24 cellular contexts compared by ENCODE assay signal in the genomic region with DNA sequence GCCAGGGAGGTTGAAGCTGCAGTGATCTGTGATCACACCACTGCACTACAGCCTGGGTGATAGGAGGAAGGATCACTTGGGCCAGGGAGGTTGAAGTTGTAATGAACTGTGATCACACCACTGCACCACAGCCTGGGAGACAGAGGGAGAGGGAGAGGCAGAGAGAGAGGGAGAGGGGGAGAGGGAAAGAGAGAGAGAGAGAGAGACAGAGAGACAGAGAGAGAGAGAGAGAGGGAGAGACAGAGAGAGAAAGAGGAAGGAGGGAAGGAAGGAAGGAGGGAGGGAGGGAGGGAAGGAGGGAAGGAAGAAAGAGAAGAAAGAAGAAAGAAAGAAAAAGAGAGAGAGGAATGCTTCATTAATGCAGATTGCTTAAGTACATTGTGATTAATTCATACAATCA. TPM values are rescaled to one million over a fixed set of nuclear protein-coding genes. Genes with fewer than 3 reads are reported as not detected.
A peak's percentile ranks its signal among the peaks of the same experiment; 100 is the strongest.
DNase-seq lines count a peak whose midpoint lies in the region; ATAC-seq and TF ChIP-seq lines count a peak whose summit lies in the region.
"Had no signal": no experiment of that assay in that cellular context is flagged by ENCODE, and none has a peak within 500 bp of the region (broad histone marks: within the 10 kb centered on the region; RNA-seq: fewer than 3 reads in every experiment).

No MANE protein-coding gene starts in this region.

- no peaks in the 10 kb centered on the region for H3K79me2 ChIP-seq in hepatocyte

- no peak overlapping the region for H3K4me3 ChIP-seq in HEK293 (ENCODE audit: low read depth, low read length)
- H3K4me3 ChIP-seq in Panc1 (ENCODE audit: low read depth in 2 of 2, low read length in 2 of 2): no peak overlapping the region
- no peak overlapping the region for H3K4me3 ChIP-seq in hepatocyte
- H3K4me3 ChIP-seq: GM12878, SJCRH30 had no signal

- in situ Hi-C loops in Panc1 (cut with HindIII; ENCODE audit: low pct_unique_long_range_greater_than_20kb, low sequenced_read_pairs): no loop called here

- CTCF ChIA-PET in HEK293 (lab: Yijun Ruan, JAX): no interaction called here
- CTCF ChIA-PET in Panc1 (lab: Charles Lee): no interaction called here

- H3K27me3 ChIP-seq in Panc1 (ENCODE audit: control insufficient read depth, insufficient read depth, low read length) (no peaks in the 10 kb centered on the region), hepatocyte (no peaks in the 10 kb centered on the region)
- H3K27me3 ChIP-seq: SJCRH30 had no signal

- peak overlapping the region; percentile 48 for H3K4me2 ChIP-seq in hepatocyte
- H3K4me2 ChIP-seq: KMS-11 had no signal

- intact Hi-C loops in Panc1 (cut with micrococcal nuclease; ENCODE audit: unreplicated experiment): no loop called here

- TF ChIP-seq CTCF in HEK293 (tag by site-specific recombination; IDR thresholded peaks at IDR 0.05) (no peak), Panc1 (IDR thresholded peaks at IDR 0.05) (no peak), hepatocyte (IDR thresholded peaks at IDR 0.05; ENCODE audit: poor library complexity) (no peak)

- ATAC-seq in Panc1 (no peak), GM18868 (IDR thresholded peaks at IDR 0.05; ENCODE audit: unreplicated experiment) (no peak), GM19351 (IDR thresholded peaks at IDR 0.05; ENCODE audit: unreplicated experiment) (no peak)
- ATAC-seq: CD8-positive, alpha-beta T cell; GM12878 had no signal

- H3K9me3 ChIP-seq in HEK293 (ENCODE audit: control insufficient read depth, insufficient read depth, low read depth, low read length) (no peaks in the 10 kb centered on the region), Panc1 (ENCODE audit: control insufficient read depth, insufficient read depth, low read depth, low read length) (no peaks in the 10 kb centered on the region), hepatocyte (ENCODE audit: low read depth) (no peaks in the 10 kb centered on the region)
- H3K9me3 ChIP-seq: Caco-2, SJCRH30 had no signal

- peak overlapping the region; percentile 20 for H2AFZ ChIP-seq in hepatocyte

- H3K36me3 ChIP-seq in HEK293 (ENCODE audit: control insufficient read depth in 2 of 2, insufficient read depth in 1 of 2, low read length in 2 of 2) (no peaks in the 10 kb centered on the region), Panc1 (ENCODE audit: control insufficient read depth, insufficient read depth, low read length) (no peaks in the 10 kb centered on the region), hepatocyte (replicated peaks; ENCODE audit: insufficient read depth, low read depth) (no peaks in the 10 kb centered on the region)
- H3K36me3 ChIP-seq: SJCRH30 had no signal

- no TSS peak for BruUV-seq in Panc1 (replicated peaks; lab: Mats Ljungman, UMichigan)

- H3K4me1 ChIP-seq in HEK293 (ENCODE audit: control insufficient read depth, insufficient read depth, low read length) (no peaks in the 10 kb centered on the region), Panc1 (ENCODE audit: control insufficient read depth, insufficient read depth, low read length) (peaks cover 5% of the 10 kb centered on the region), hepatocyte (ENCODE audit: insufficient read depth) (peaks cover 16% of the 10 kb centered on the region)
- H3K4me1 ChIP-seq: SJCRH30 had no signal

- DNase-seq in Panc1 (ENCODE audit: low read depth, low spot score) (no peak), hepatocyte (ENCODE audit: low spot score) (no peak), SKM-1 treated with dmso at 0.1 percent for 144 hours (lab: John Stamatoyannopoulos, UW; ENCODE audit: unreplicated experiment) (no peak), amniotic stem cell (lab: John Stamatoyannopoulos, UW) (no peak)
- DNase-seq: Caco-2; CD8-positive, alpha-beta T cell; DMS 273 treated with DMSO at 0.1 percent for 48 hours; DMS79; GDM1; MM.1S; NCI-H1048; NCI-H1417; NCI-H1694; NCI-H2029 treated with DMSO at 0.1 percent for 48 hours; NCI-H2227 treated with DMSO at 0.1 percent for 48 hours; NCI-H69; SJCRH30; T-helper 1 cell had no signal

- H4K20me1 ChIP-seq in hepatocyte (ENCODE audit: insufficient read depth, poor library complexity, severe bottlenecking): no peaks in the 10 kb centered on the region

- H3K9me2 ChIP-seq in hepatocyte (replicated peaks; ENCODE audit: insufficient read depth): no peaks in the 10 kb centered on the region

- H3K27ac ChIP-seq in HEK293 (ENCODE audit: extremely low read depth, low read depth, low read length) (no peak overlapping the region), Panc1 (ENCODE audit: low read length) (peak overlapping the region; percentile 54; the same call in 1 of the 2 replicates), hepatocyte (peak overlapping the region; percentile 76)
- H3K27ac ChIP-seq: C4-2B, KMS-11, SJCRH30 had no signal

- POLR2A ChIA-PET in HEK293 (lab: Yijun Ruan, JAX): no interaction called here
- POLR2A ChIA-PET in Panc1 (lab: Charles Lee): no interaction called here

TF ChIP-seq in HEK293, 187 proteins besides CTCF, POLR2A, EP300 and RAD21:
- peak; percentile 62 for TF ChIP-seq ZNF366 (tag by site-specific recombination; conservative IDR thresholded peaks at IDR 0.05)
- no peak for TF ChIP-seq ZNF292 (tag by site-specific recombination; IDR thresholded peaks at IDR 0.05; ENCODE audit: borderline replicate concordance, low read depth)
- peak; percentile 51; the same call in 1 of the 2 replicates for TF ChIP-seq ZNF596 (tag by site-specific recombination; IDR thresholded peaks at IDR 0.05)

RNA-seq across cellular contexts. Expression of a gene that starts 15.2 kb away (rescaled TPM):
- total RNA-seq in Panc1 (2021; ENCODE audit: unreplicated experiment): 9.8 TPM
- polyA plus RNA-seq in Panc1 (2012; ENCODE audit: insufficient read length): 4.1 TPM
- 26.7 and 28.7 TPM in 2 replicates for total RNA-seq in hepatocyte
- 27.6 and 29.5 TPM in 2 replicates for polyA plus RNA-seq in hepatocyte
- total RNA-seq: Caco-2 had no signal
